In the genomic region with DNA sequence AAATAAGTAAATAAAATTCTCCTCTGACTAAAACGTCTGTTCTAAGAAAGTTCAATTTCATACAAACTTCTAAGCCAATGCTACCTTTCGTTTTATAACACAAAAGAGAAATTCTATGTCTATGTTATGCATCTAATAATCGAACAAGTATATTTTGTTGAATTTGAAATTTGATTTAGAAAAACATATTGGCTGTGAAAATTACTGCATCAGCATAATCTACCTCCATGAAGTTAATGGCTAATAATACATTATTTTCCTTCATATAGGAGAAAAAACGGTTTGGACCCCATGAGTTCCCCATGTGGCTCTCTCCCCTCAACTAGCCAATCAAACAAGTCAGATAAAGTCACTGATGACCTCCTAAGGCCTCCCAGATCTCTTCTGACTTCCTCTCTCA, we compare ENCODE assay signal across 4 cellular contexts.
TF ChIP-seq lines count a peak whose summit lies in the region.

No MANE protein-coding gene starts in this region.

TF ChIP-seq in HepG2, 621 proteins besides CTCF, POLR2A, EP300 and RAD21:
- TF ChIP-seq PPARG (CRISPR knock-in tag; conservative IDR thresholded peaks at IDR 0.05) = no peak
- TF ChIP-seq MBD4 (IDR thresholded peaks at IDR 0.05; ENCODE audit: borderline replicate concordance, low read length) = no peak
- TF ChIP-seq XBP1 (CRISPR knock-in tag; IDR thresholded peaks at IDR 0.05) = no peak
- no peak for TF ChIP-seq PRDM15 (CRISPR knock-in tag; IDR thresholded peaks at IDR 0.05)
- peak; percentile 54 to 80 for TF ChIP-seq MAFK (conservative IDR thresholded peaks at IDR 0.05 in 1 of 2, IDR thresholded peaks at IDR 0.05 in 1 of 2; ENCODE audit: low read length in 2 of 2)
- peak; percentile 69 for TF ChIP-seq MAFF (IDR thresholded peaks at IDR 0.05; ENCODE audit: low read depth, low read length)

TF ChIP-seq in A549, 52 proteins besides CTCF, POLR2A, EP300 and RAD21:
- TF ChIP-seq MAFK (IDR thresholded peaks at IDR 0.05; ENCODE audit: partially characterized antibody) (peak; percentile 79), EHF (CRISPR knock-in tag; IDR thresholded peaks at IDR 0.05) (no peak)

TF ChIP-seq in IMR-90, 13 proteins besides CTCF, POLR2A, EP300 and RAD21:
- peak; percentile 81 for TF ChIP-seq MAFK (IDR thresholded peaks at IDR 0.05; ENCODE audit: low read depth, low read length)
- TF ChIP-seq USF2 (IDR thresholded peaks at IDR 0.05; ENCODE audit: low read depth, low read length) = no peak

TF ChIP-seq in K562, 482 proteins besides CTCF, POLR2A, EP300 and RAD21:
- TF ChIP-seq CBX2 (IDR thresholded peaks at IDR 0.05; ENCODE audit: insufficient read depth, low read length, poor library complexity, severe bottlenecking) = no peak
- TF ChIP-seq ZNF316 (IDR thresholded peaks at IDR 0.05) = peak; percentile 54
- TF ChIP-seq MAFF (IDR thresholded peaks at IDR 0.05; ENCODE audit: low read length) = peak; percentile 26; the same call in 1 of the 2 replicates
- no peak for TF ChIP-seq ZNF239 (CRISPR knock-in tag; IDR thresholded peaks at IDR 0.05)
- peak; percentile 13; the same call in 1 of the 2 replicates for TF ChIP-seq MAFK (IDR thresholded peaks at IDR 0.05; ENCODE audit: low read length)
